In the genomic region with DNA sequence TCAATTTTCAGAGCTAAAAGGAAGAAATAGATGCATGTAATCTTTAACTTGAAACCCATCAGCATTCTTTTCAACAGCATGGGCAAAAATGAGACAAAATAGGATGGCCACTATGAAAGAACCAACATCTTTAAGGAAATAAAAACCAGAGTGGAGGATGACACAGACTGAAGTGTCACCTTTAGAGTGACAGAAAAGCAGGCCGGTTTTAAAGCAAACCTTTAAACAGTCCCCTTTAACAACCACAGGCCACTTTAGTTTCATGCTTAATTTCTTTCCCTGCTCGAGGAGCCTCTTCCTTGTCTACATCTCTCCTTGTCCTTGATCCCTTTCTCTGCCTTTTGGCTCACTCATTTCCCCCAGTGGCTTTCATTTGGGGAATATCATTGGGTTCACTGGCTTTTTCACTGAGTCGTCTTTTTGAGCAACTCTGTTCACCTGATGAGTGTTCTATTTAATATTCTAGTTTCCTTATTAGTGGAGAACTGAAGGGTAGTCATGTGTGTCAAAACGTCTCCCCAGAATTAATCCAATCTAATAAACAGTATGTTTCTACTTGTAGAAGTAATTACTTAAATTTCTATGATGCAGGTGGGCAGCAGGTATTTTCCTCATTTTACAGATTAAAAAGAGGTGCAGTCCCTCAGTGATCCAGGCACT, we compare ENCODE assay signal across 10 cellular contexts.
A peak's percentile ranks its signal among the peaks of the same experiment; 100 is the strongest.
DNase-seq lines count a peak whose midpoint lies in the region; ATAC-seq and TF ChIP-seq lines count a peak whose summit lies in the region.
"Had no signal": no experiment of that assay in that cellular context is flagged by ENCODE, and none has a peak within 500 bp of the region (broad histone marks: within the 10 kb centered on the region; RNA-seq: fewer than 3 reads in every experiment).

No MANE protein-coding gene starts in this region.

- no peak for DNase-seq in activated T-cell treated with anti-CD3 and anti-CD28 coated beads, Interleukin-2, amount 50 U/mL, for 4 hours
- no peak for DNase-seq in activated T-cell treated with anti-CD3 and anti-CD28 coated beads, Interleukin-2, amount 50 U/mL, for 48 hours
- no peak for DNase-seq in activated T-helper 1 cell treated with anti-CD3 and anti-CD28 coated beads, Interleukin-12 subunit alpha, Interleukin-12 subunit beta, Interleukin-2, Interleukin-4 antibody, amounts not matched to agents 30 ng/mL and 10 ng/mL and 1 ng/mL, durations not matched to agents 14 hours and 24 hours and 36 hours (ENCODE audit: low spot score)
- no peak for DNase-seq in transverse colon
- no peak for DNase-seq in NK-92 (lab: John Stamatoyannopoulos, UW; ENCODE audit: unreplicated experiment)
- no peak for DNase-seq in DMS53 (lab: John Stamatoyannopoulos, UW)
- no peak for DNase-seq in NCI-H510A (lab: John Stamatoyannopoulos, UW)
- DNase-seq: mammary epithelial cell, NCI-H1048 had no signal

- no peaks in the 10 kb centered on the region for H3K36me3 ChIP-seq in transverse colon

- peak overlapping the region; percentile 26 to 62 (median 60) for H3K27ac ChIP-seq in transverse colon

- peak overlapping the region; percentile 67 for H3K27ac Mint-ChIP-seq in activated T-helper 1 cell treated with anti-CD3 and anti-CD28 coated beads, Interleukin-12 subunit alpha, Interleukin-12 subunit beta, Interleukin-2, Interleukin-4 antibody, amounts not matched to agents 30 ng/mL and 10 ng/mL and 1 ng/mL, durations not matched to agents 14 hours and 24 hours and 36 hours

- intact Hi-C loops in activated T-helper 1 cell treated with anti-CD3 and anti-CD28 coated beads, Interleukin-12 subunit alpha, Interleukin-12 subunit beta, Interleukin-2, Interleukin-4 antibody, amounts not matched to agents 30 ng/mL and 10 ng/mL and 1 ng/mL, durations not matched to agents 14 hours and 24 hours and 36 hours (cut with micrococcal nuclease): loop anchor here (1.0 to 2.0 kb wide), 4 partner anchors 12 to 33 kb away; no protein-coding TSS in a partner anchor
- intact Hi-C loops in transverse colon (cut with DNase I; ENCODE audit: low total_unique reads): no loop called here

- H3K4me1 Mint-ChIP-seq in activated T-cell treated with anti-CD3 and anti-CD28 coated beads, Interleukin-2, amount 50 U/mL, for 4 hours (ENCODE audit: low read depth): peaks cover 64% of the 10 kb centered on the region
- H3K4me1 Mint-ChIP-seq in activated T-helper 1 cell treated with anti-CD3 and anti-CD28 coated beads, Interleukin-12 subunit alpha, Interleukin-12 subunit beta, Interleukin-2, Interleukin-4 antibody, amounts not matched to agents 30 ng/mL and 10 ng/mL and 1 ng/mL, durations not matched to agents 14 hours and 24 hours and 36 hours (ENCODE audit: low read depth): peaks cover 59% of the 10 kb centered on the region

- no peak for TF ChIP-seq POLR2A in transverse colon (IDR thresholded peaks at IDR 0.05)

- H3K4me3 Mint-ChIP-seq in activated T-cell treated with anti-CD3 and anti-CD28 coated beads, Interleukin-2, amount 50 U/mL, for 4 hours: no peak overlapping the region
- no peak overlapping the region for H3K4me3 Mint-ChIP-seq in activated T-helper 1 cell treated with anti-CD3 and anti-CD28 coated beads, Interleukin-12 subunit alpha, Interleukin-12 subunit beta, Interleukin-2, Interleukin-4 antibody, amounts not matched to agents 30 ng/mL and 10 ng/mL and 1 ng/mL, durations not matched to agents 14 hours and 24 hours and 36 hours

- TF ChIP-seq CTCF in transverse colon (IDR thresholded peaks at IDR 0.05): no peak

- peaks cover 5% of the 10 kb centered on the region for H3K36me3 Mint-ChIP-seq in activated T-cell treated with anti-CD3 and anti-CD28 coated beads, Interleukin-2, amount 50 U/mL, for 4 hours (ENCODE audit: insufficient read depth)
- H3K36me3 Mint-ChIP-seq in activated T-helper 1 cell treated with anti-CD3 and anti-CD28 coated beads, Interleukin-12 subunit alpha, Interleukin-12 subunit beta, Interleukin-2, Interleukin-4 antibody, amounts not matched to agents 30 ng/mL and 10 ng/mL and 1 ng/mL, durations not matched to agents 14 hours and 24 hours and 36 hours (ENCODE audit: low read depth): peaks cover 9% of the 10 kb centered on the region

- in situ Hi-C loops in transverse colon (cut with MboI; ENCODE audit: low pct_ligation_motif_present in 1 of 4, low pct_unique_long_range_greater_than_20kb in 1 of 4, low sequenced_read_pairs in 3 of 4): no loop called here

- no peaks in the 10 kb centered on the region for H3K9me3 ChIP-seq in transverse colon

- H3K4me1 ChIP-seq in transverse colon: peaks cover 0 to 69% (median 18%) of the 10 kb centered on the region in 4 donors

- 57 to 78% methylated on average over 3 to 4 of the region's 4 CpGs for WGBS in transverse colon (ENCODE audit: low coverage in 1 of 2), 2 donors

- no peaks in the 10 kb centered on the region for H3K27me3 ChIP-seq in transverse colon

- H3K9me3 Mint-ChIP-seq in activated T-cell treated with anti-CD3 and anti-CD28 coated beads, Interleukin-2, amount 50 U/mL, for 4 hours: no peaks in the 10 kb centered on the region
- H3K9me3 Mint-ChIP-seq in activated T-helper 1 cell treated with anti-CD3 and anti-CD28 coated beads, Interleukin-12 subunit alpha, Interleukin-12 subunit beta, Interleukin-2, Interleukin-4 antibody, amounts not matched to agents 30 ng/mL and 10 ng/mL and 1 ng/mL, durations not matched to agents 14 hours and 24 hours and 36 hours: no peaks in the 10 kb centered on the region

- no peak overlapping the region for H3K4me3 ChIP-seq in transverse colon

- TF ChIP-seq EP300 in transverse colon (IDR thresholded peaks at IDR 0.05; ENCODE audit: low read depth): no peak

- no peaks in the 10 kb centered on the region for H3K27me3 Mint-ChIP-seq in activated T-cell treated with anti-CD3 and anti-CD28 coated beads, Interleukin-2, amount 50 U/mL, for 4 hours (ENCODE audit: low read depth)
- no peaks in the 10 kb centered on the region for H3K27me3 Mint-ChIP-seq in activated T-helper 1 cell treated with anti-CD3 and anti-CD28 coated beads, Interleukin-12 subunit alpha, Interleukin-12 subunit beta, Interleukin-2, Interleukin-4 antibody, amounts not matched to agents 30 ng/mL and 10 ng/mL and 1 ng/mL, durations not matched to agents 14 hours and 24 hours and 36 hours (ENCODE audit: insufficient read depth)

- peak; percentile 64 to 65 for ATAC-seq in activated T-cell treated with anti-CD3 and anti-CD28 coated beads, Interleukin-2, amount 50 U/mL, for 4 hours
- ATAC-seq in HG02840 (IDR thresholded peaks at IDR 0.05; ENCODE audit: low FRiP score, unreplicated experiment): peak; percentile 47
